18 cellular contexts compared by ENCODE assay signal in genomic region chr4:76539979-76540378, GRCh38.
DNase-seq lines count a peak whose midpoint lies in the region; ATAC-seq and TF ChIP-seq lines count a peak whose summit lies in the region.
"Had no signal": no experiment of that assay in that cellular context is flagged by ENCODE, and none has a peak within 500 bp of the region (broad histone marks: within the 10 kb centered on the region; RNA-seq: fewer than 3 reads in every experiment).

No MANE protein-coding gene starts in this region.

- no peaks in the 10 kb centered on the region for H3K27me3 ChIP-seq in A673 (replicated peaks; ENCODE audit: insufficient read depth, low read depth, low read length, poor library complexity)
- no peaks in the 10 kb centered on the region for H3K27me3 ChIP-seq in body of pancreas

- H3K27ac ChIP-seq in A673 (ENCODE audit: low read depth, low read length, poor library complexity, severe bottlenecking) (no peak overlapping the region), HEK293 (ENCODE audit: extremely low read depth, low read depth, low read length) (no peak overlapping the region), body of pancreas (peak overlapping the region in 2 of 4 donors; percentile 44 to 64)
- H3K27ac ChIP-seq: A549, skin epidermis had no signal

- BruUV-seq in A673 (replicated peaks; lab: Mats Ljungman, UMichigan) = no TSS peak

- intact Hi-C loops in A673 (cut with micrococcal nuclease; ENCODE audit: unreplicated experiment) (no loop called here), body of pancreas (cut with DNase I) (no loop called here)

- DNase-seq in A673 (ENCODE audit: low spot score) = peak; percentile 29
- no peak for DNase-seq in body of pancreas
- DNase-seq in kidney glomerular epithelial cell (lab: John Stamatoyannopoulos, UW) = peak; percentile 92
- no peak for DNase-seq in HK-2 (ENCODE audit: unreplicated experiment)
- DNase-seq in NCI-H1436 treated with DMSO at 0.1 percent for 48 hours (lab: John Stamatoyannopoulos, UW) = no peak
- DNase-seq in cerebellar cortex (ENCODE audit: low spot score) = no peak
- no peak for DNase-seq in SW 1271 (lab: John Stamatoyannopoulos, UW)
- DNase-seq: activated CD4-positive, alpha-beta T cell treated with anti-CD3 and anti-CD28 coated beads for 48 hours; activated naive CD4-positive, alpha-beta T cell treated with Interleukin-2 at 50 U/mL for 16 hours; effector memory CD4-positive, alpha-beta T cell; GDM1; midbrain; NCI-H345; NK-92 treated with Interleukin-12 subunit alpha and Interleukin-12 subunit beta, amount 100 ng/mL, for 24 hours had no signal

- ATAC-seq in body of pancreas = peak; percentile 69
- ATAC-seq: A549; stimulated activated effector memory CD8-positive, alpha-beta T cell treated with anti-CD3 and anti-CD28 coated beads, Interleukin-12 subunit alpha, Interleukin-12 subunit beta, amount 100 ng/mL, for 72 hours had no signal

- TF ChIP-seq POLR2A in body of pancreas (IDR thresholded peaks at IDR 0.05) = no peak

- H3K9me3 ChIP-seq in A673 (ENCODE audit: low read depth, low read length, poor library complexity, severe bottlenecking) (no peaks in the 10 kb centered on the region), HEK293 (ENCODE audit: control insufficient read depth, insufficient read depth, low read depth, low read length) (no peaks in the 10 kb centered on the region), body of pancreas (no peaks in the 10 kb centered on the region)
- H3K9me3 ChIP-seq: A549 had no signal

- 86 to 91% methylated on average over 6 of the region's 6 CpGs for WGBS in body of pancreas, 2 donors

- CTCF ChIA-PET in A673 (lab: Charles Lee) = no interaction called here
- CTCF ChIA-PET in HEK293 (lab: Yijun Ruan, JAX) = no interaction called here

- no peak overlapping the region for H3K4me3 ChIP-seq in A673 (ENCODE audit: low read depth, low read length, poor library complexity, severe bottlenecking)
- no peak overlapping the region for H3K4me3 ChIP-seq in HEK293 (ENCODE audit: low read depth, low read length)
- no peak overlapping the region for H3K4me3 ChIP-seq in body of pancreas
- H3K4me3 ChIP-seq: A549, skin epidermis had no signal

- TF ChIP-seq CTCF in A673 (conservative IDR thresholded peaks at IDR 0.05; ENCODE audit: low read depth, low read length) (no peak), HEK293 (tag by site-specific recombination; IDR thresholded peaks at IDR 0.05) (no peak), body of pancreas (IDR thresholded peaks at IDR 0.05) (no peak)

- POLR2A ChIA-PET in A673 (lab: Charles Lee; ENCODE audit: low non-redundant PET) = no interaction called here
- POLR2A ChIA-PET in HEK293 (lab: Yijun Ruan, JAX) = no interaction called here

- H3K4me1 ChIP-seq in A673 (ENCODE audit: insufficient read depth, low read length, poor library complexity, severe bottlenecking) (no peaks in the 10 kb centered on the region), HEK293 (ENCODE audit: control insufficient read depth, insufficient read depth, low read length) (peaks cover 9% of the 10 kb centered on the region), body of pancreas (peaks cover 25% of the 10 kb centered on the region)
- H3K4me1 ChIP-seq: A549 had no signal

- H3K36me3 ChIP-seq in A673 (ENCODE audit: insufficient read depth, low read length, poor library complexity, severe bottlenecking) = no peaks in the 10 kb centered on the region
- no peaks in the 10 kb centered on the region for H3K36me3 ChIP-seq in HEK293 (ENCODE audit: control insufficient read depth in 2 of 2, insufficient read depth in 1 of 2, low read length in 2 of 2)
- no peaks in the 10 kb centered on the region for H3K36me3 ChIP-seq in body of pancreas (replicated peaks in 1 of 2; ENCODE audit: insufficient read depth in 1 of 2, low read depth in 2 of 2)

TF ChIP-seq in HEK293, 187 proteins besides CTCF, POLR2A, EP300 and RAD21 (continues in another document):
- no peak for TF ChIP-seq OVOL3 (tag by site-specific recombination; IDR thresholded peaks at IDR 0.05)
- peak; percentile 67 for TF ChIP-seq ZIC2 (tag by site-specific recombination; IDR thresholded peaks at IDR 0.05)
- TF ChIP-seq, protein P1, sequence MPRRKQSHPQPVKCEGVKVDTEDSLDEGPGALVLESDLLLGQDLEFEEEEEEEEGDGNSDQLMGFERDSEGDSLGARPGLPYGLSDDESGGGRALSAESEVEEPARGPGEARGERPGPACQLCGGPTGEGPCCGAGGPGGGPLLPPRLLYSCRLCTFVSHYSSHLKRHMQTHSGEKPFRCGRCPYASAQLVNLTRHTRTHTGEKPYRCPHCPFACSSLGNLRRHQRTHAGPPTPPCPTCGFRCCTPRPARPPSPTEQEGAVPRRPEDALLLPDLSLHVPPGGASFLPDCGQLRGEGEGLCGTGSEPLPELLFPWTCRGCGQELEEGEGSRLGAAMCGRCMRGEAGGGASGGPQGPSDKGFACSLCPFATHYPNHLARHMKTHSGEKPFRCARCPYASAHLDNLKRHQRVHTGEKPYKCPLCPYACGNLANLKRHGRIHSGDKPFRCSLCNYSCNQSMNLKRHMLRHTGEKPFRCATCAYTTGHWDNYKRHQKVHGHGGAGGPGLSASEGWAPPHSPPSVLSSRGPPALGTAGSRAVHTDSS (tag by site-specific recombination; IDR thresholded peaks at IDR 0.05) = no peak
- TF ChIP-seq GLIS1 (tag by site-specific recombination; IDR thresholded peaks at IDR 0.05) = peak; percentile 87
- no peak for TF ChIP-seq SETDB1 (IDR thresholded peaks at IDR 0.05; ENCODE audit: insufficient read length, low read length)
- no peak for TF ChIP-seq PRDM2 (tag by site-specific recombination; IDR thresholded peaks at IDR 0.05; ENCODE audit: borderline replicate concordance)
- TF ChIP-seq PRDM10 (tag by site-specific recombination; IDR thresholded peaks at IDR 0.05) = no peak

Comparison
In these comparisons a context has a peak if more than half of its experiments do, and no peak if none do; other contexts are left out.
1. DNase-seq: peak in A673 (single experiment) and kidney glomerular epithelial cell (single experiment); none in body of pancreas (0 of 4), HK-2 (single experiment), NCI-H1436 treated with DMSO at 0.1 percent for 48 hours (single experiment), cerebellar cortex (single experiment) and SW 1271 (0 of 2).